8 cellular contexts compared by ENCODE assay signal in genomic region chr5:141960018-141960417, GRCh38. TPM values are rescaled to one million over a fixed set of nuclear protein-coding genes. Genes with fewer than 3 reads are reported as not detected.
DNase-seq lines count a peak whose midpoint lies in the region; ATAC-seq, FAIRE-seq and TF ChIP-seq lines count a peak whose summit lies in the region.

No MANE protein-coding gene starts in this region.

- no peaks in the 10 kb centered on the region for H3K36me3 ChIP-seq in OCI-LY7 (ENCODE audit: insufficient read depth, low read length)
- no peaks in the 10 kb centered on the region for H3K36me3 ChIP-seq in bronchial epithelial cell (ENCODE audit: control insufficient read depth, insufficient read depth, low read length)
- no peaks in the 10 kb centered on the region for H3K36me3 ChIP-seq in neural cell (ENCODE audit: insufficient read depth, low read length)

- FAIRE-seq in bronchial epithelial cell (lab: Jason Lieb, UNC), result no peak

- peaks cover 42% of the 10 kb centered on the region for H3K4me1 ChIP-seq in OCI-LY7 (ENCODE audit: insufficient read depth, low read length, poor library complexity, severe bottlenecking)

- no peak for TF ChIP-seq EP300 in neural cell (conservative IDR thresholded peaks at IDR 0.05; ENCODE audit: poor library complexity, severe bottlenecking)

- peaks cover 8% of the 10 kb centered on the region for H3F3A ChIP-seq in neural cell (ENCODE audit: insufficient read depth, low read length, poor library complexity, severe bottlenecking)

- H3K4me3 ChIP-seq in OCI-LY7 (ENCODE audit: low read depth, low read length, poor library complexity, severe bottlenecking) (no peak overlapping the region), bronchial epithelial cell (ENCODE audit: low read depth, low read length) (no peak overlapping the region), neural cell (ENCODE audit: low read length) (no peak overlapping the region)

- H3K27me3 ChIP-seq in bronchial epithelial cell (ENCODE audit: control insufficient read depth, insufficient read depth, low read length) (no peaks in the 10 kb centered on the region), neural cell (ENCODE audit: insufficient read depth, low read depth, low read length) (no peaks in the 10 kb centered on the region)

- no peaks in the 10 kb centered on the region for H3K9me2 ChIP-seq in OCI-LY7 (ENCODE audit: insufficient read depth, low read length)
- H3K9me2 ChIP-seq in neural cell (ENCODE audit: insufficient read depth, low read length), result no peaks in the 10 kb centered on the region

- H3K4me2 ChIP-seq in OCI-LY7 (ENCODE audit: low read length), result no peak overlapping the region
- no peak overlapping the region for H3K4me2 ChIP-seq in neural cell (ENCODE audit: low read length)

- H4K20me1 ChIP-seq in OCI-LY7 (ENCODE audit: insufficient read depth, low read length) (no peaks in the 10 kb centered on the region), neural cell (ENCODE audit: insufficient read depth) (no peaks in the 10 kb centered on the region)

- no peak overlapping the region for H3K27ac ChIP-seq in OCI-LY7 (ENCODE audit: low read depth, low read length, poor library complexity, severe bottlenecking)
- no peak overlapping the region for H3K27ac ChIP-seq in neural cell (ENCODE audit: low read length)

- no TSS peak for BruUV-seq in OCI-LY7 (replicated peaks; lab: Mats Ljungman, UMichigan)

- H2AFZ ChIP-seq in OCI-LY7 (ENCODE audit: low read length) (peak overlapping the region; percentile 89; the same call in 1 of the 2 replicates), neural cell (ENCODE audit: low read depth, low read length) (no peak overlapping the region)

- peak; percentile 8 for TF ChIP-seq RAD21 in neural cell (conservative IDR thresholded peaks at IDR 0.05)

- TF ChIP-seq CTCF in GM10248 (IDR thresholded peaks at IDR 0.05; ENCODE audit: control extremely low read depth, extremely low read depth, low read depth, missing control alignments) (no peak), OCI-LY7 (conservative IDR thresholded peaks at IDR 0.05; ENCODE audit: low read length) (peak; percentile 68), bronchial epithelial cell (IDR thresholded peaks at IDR 0.05; ENCODE audit: insufficient read depth, low read length, severe bottlenecking) (peak; percentile 36), neural cell (IDR thresholded peaks at IDR 0.05; ENCODE audit: poor library complexity, severe bottlenecking) (no peak)

- intact Hi-C loops in OCI-LY7 (cut with micrococcal nuclease; ENCODE audit: unreplicated experiment), result loop anchor here (1.0 kb wide), 5 partner anchors 46 to 295 kb away; no protein-coding TSS in a partner anchor

- DNase-seq in GM10248 (ENCODE audit: extremely low spot score) (peak; percentile 26), OCI-LY7 (ENCODE audit: low spot score) (peak; percentile 64), bronchial epithelial cell (ENCODE audit: low read depth) (no peak), NCI-H1417 treated with DMSO at 0.1 percent for 48 hours (lab: John Stamatoyannopoulos, UW) (no peak)

- H3K9ac ChIP-seq in neural cell (ENCODE audit: low read length), result peak overlapping the region; percentile 19

- ATAC-seq in HG02610 (IDR thresholded peaks at IDR 0.05; ENCODE audit: unreplicated experiment) (no peak), HG03097 (IDR thresholded peaks at IDR 0.05; ENCODE audit: low FRiP score, unreplicated experiment) (no peak), HG03135 (IDR thresholded peaks at IDR 0.05; ENCODE audit: unreplicated experiment) (no peak)

- H3K79me2 ChIP-seq in OCI-LY7 (ENCODE audit: insufficient read depth, low read depth, low read length) (no peaks in the 10 kb centered on the region), neural cell (replicated peaks; ENCODE audit: insufficient read depth, low read length) (no peaks in the 10 kb centered on the region)

- POLR2A ChIA-PET in GM10248 (lab: Yijun Ruan, JAX) (interaction anchor here (0.6 kb wide), 1 partner anchor 1557 kb away, joined by 3 read pairs; no protein-coding TSS in a partner anchor), OCI-LY7 (lab: Charles Lee) (interaction anchor here (0.8 to 2.7 kb wide), 4 partner anchors 9 to 268 kb away, joined by 4 to 20 read pairs (median 6); partner anchors contain the start of gene RNF14)

- CTCF ChIA-PET in GM10248 (lab: Yijun Ruan, JAX), result interaction anchor here (0.6 to 10.0 kb wide), 48 partner anchors 7 to 820 kb away, joined by 3 to 145 read pairs (median 6); partner anchors contain the start of genes DELE1, GNPDA1, HDAC3 and PCDH1
- CTCF ChIA-PET in OCI-LY7 (lab: Charles Lee; ENCODE audit: unreplicated experiment), result interaction anchor here (0.6 to 2.4 kb wide), 8 partner anchors 9 to 268 kb away, joined by 3 to 19 read pairs (median 10); partner anchors contain the start of genes DELE1 and RNF14

- H3K9me3 ChIP-seq in OCI-LY7 (ENCODE audit: low read length) (no peaks in the 10 kb centered on the region), neural cell (ENCODE audit: low read length) (no peaks in the 10 kb centered on the region)

TF ChIP-seq in neural cell, 6 proteins besides CTCF, POLR2A, EP300 and RAD21:
- TF ChIP-seq MXI1 (conservative IDR thresholded peaks at IDR 0.05; ENCODE audit: poor library complexity, severe bottlenecking) (no peak), SMC3 (conservative IDR thresholded peaks at IDR 0.05; ENCODE audit: poor library complexity) (no peak), TAF1 (IDR thresholded peaks at IDR 0.05; ENCODE audit: low read depth) (no peak), EZH2 (IDR thresholded peaks at IDR 0.05; ENCODE audit: borderline replicate concordance, insufficient read depth, low read length, poor library complexity, severe bottlenecking) (no peak), POLR2AphosphoS5 (IDR thresholded peaks at IDR 0.05) (no peak), REST (IDR thresholded peaks at IDR 0.05; ENCODE audit: borderline replicate concordance) (no peak)

RNA-seq across cellular contexts. Expression of gene PCDH12, which starts 2.0 kb away (rescaled TPM):
- 0.03 TPM in 1 of 2 replicates, not detected in the other for total RNA-seq in OCI-LY7 (2014; rRNA removed; shearing (Covaris generic))
- total RNA-seq in OCI-LY7 (2022) (not detected in 2 replicates), bronchial epithelial cell (under 0.01 and 0.26 TPM in 2 replicates)
- polyA plus RNA-seq in neural cell, result not detected in 2 replicates
- polyA minus RNA-seq in neural cell, result not detected in 2 replicates

RNA-seq across cellular contexts. Expression of gene RNF14, which starts 8.9 kb away (rescaled TPM):
- 23.7 and 31.7 TPM in 2 replicates for total RNA-seq in OCI-LY7 (2014; rRNA removed; shearing (Covaris generic))
- total RNA-seq in OCI-LY7 (2022) (41.1 and 41.9 TPM in 2 replicates), bronchial epithelial cell (43.3 and 49.8 TPM in 2 replicates)
- polyA plus RNA-seq in neural cell, result 82.1 and 108 TPM in 2 replicates
- 83.3 and 93.9 TPM in 2 replicates for polyA minus RNA-seq in neural cell

RNA-seq across cellular contexts. Expression of gene DELE1, which starts 36.3 kb away (rescaled TPM):
- 67.9 and 81.2 TPM in 2 replicates for total RNA-seq in OCI-LY7 (2014; rRNA removed; shearing (Covaris generic))
- total RNA-seq in OCI-LY7 (2022) (78.5 and 89.4 TPM in 2 replicates), bronchial epithelial cell (14.0 and 19.2 TPM in 2 replicates)
- 49.6 and 61.4 TPM in 2 replicates for polyA plus RNA-seq in neural cell
- polyA minus RNA-seq in neural cell, result 36.0 and 38.2 TPM in 2 replicates

RNA-seq across cellular contexts. Expression of gene GNPDA1, which starts 52.8 kb away (rescaled TPM):
- 20.2 and 22.9 TPM in 2 replicates for total RNA-seq in OCI-LY7 (2014; rRNA removed; shearing (Covaris generic))
- total RNA-seq in OCI-LY7 (2022) (23.1 and 24.1 TPM in 2 replicates), bronchial epithelial cell (40.1 and 67.1 TPM in 2 replicates)
- polyA plus RNA-seq in neural cell, result 28.9 and 32.2 TPM in 2 replicates
- polyA minus RNA-seq in neural cell, result 21.2 and 29.9 TPM in 2 replicates

Comparison
In these comparisons a context has a peak if more than half of its experiments do, and no peak if none do; other contexts are left out.
1. DNase-seq: peak in GM10248 (single experiment) and OCI-LY7 (single experiment); none in bronchial epithelial cell (single experiment) and NCI-H1417 treated with DMSO at 0.1 percent for 48 hours (single experiment).
2. CTCF ChIP-seq: peak in OCI-LY7 (single experiment) and bronchial epithelial cell (single experiment); none in GM10248 (single experiment) and neural cell (single experiment).